1 cellular context compared by ENCODE assay signal in the genomic region with DNA sequence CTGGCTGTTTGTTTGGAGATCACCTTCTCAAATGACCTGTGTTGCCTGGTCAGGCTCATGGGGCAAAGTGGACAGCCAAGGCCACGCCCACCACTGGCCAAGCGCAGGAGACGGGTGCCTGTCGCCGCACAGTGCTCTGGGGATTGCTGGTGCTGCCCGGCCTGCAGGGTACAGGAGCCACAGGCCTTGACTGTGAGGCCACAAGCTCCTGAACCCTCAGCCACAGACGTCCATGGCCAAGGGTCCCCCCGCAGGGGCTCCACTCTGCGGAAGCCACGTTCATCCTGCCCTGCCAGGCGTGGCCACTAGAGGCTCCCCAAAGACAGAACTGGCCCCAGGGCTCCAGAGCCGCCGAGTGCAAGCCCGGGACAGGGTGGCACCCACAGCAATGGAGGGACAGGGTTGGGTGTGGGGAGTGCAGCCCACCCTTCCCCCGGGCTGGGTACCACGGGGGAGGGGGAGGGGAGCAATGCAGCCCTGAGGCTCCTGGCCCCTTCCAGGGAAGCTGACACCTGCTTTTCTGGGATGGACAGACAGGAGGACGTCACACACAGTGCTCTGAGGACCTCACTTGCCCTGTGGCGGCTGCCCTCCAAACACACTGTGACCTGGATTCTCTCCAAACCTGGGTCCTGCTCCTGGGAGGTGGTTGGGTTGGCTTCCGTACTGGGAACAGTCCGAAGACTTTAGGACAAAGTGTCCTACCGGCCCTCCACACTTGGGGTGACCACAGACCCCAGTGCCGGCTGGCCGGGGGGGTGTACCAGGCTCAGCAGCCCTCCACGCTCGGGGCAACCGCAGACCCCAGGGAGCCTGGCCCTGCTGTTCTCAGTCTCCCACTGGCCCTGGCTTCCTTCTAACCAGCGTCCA.
A peak's percentile ranks its signal among the peaks of the same experiment; 100 is the strongest.
TF ChIP-seq lines count a peak whose summit lies in the region.

No MANE protein-coding gene starts in this region.

TF ChIP-seq in HepG2, 621 proteins besides CTCF, POLR2A, EP300 and RAD21 (continued from another document and continues in another):
- TF ChIP-seq CEBPZ (IDR thresholded peaks at IDR 0.05; ENCODE audit: low read length) (no peak), ZNF720 (CRISPR knock-in tag; IDR thresholded peaks at IDR 0.05) (no peak), ERF (CRISPR knock-in tag; IDR thresholded peaks at IDR 0.05) (peak; percentile 49; the same call in 1 of the 2 replicates), ZC3H13 (CRISPR knock-in tag; IDR thresholded peaks at IDR 0.05) (0 out of 2 replicates have a peak, but pooled peaks have one; percentile 54), HNRNPLL (IDR thresholded peaks at IDR 0.05; ENCODE audit: low read depth, low read length, poor library complexity, severe bottlenecking) (peak; percentile 59), ZNF800 (CRISPR knock-in tag; IDR thresholded peaks at IDR 0.05) (0 out of 2 replicates have a peak, but pooled peaks have one; percentile 43), SOX5 (CRISPR knock-in tag; IDR thresholded peaks at IDR 0.05; ENCODE audit: borderline replicate concordance) (no peak), ZNF230 (CRISPR knock-in tag; IDR thresholded peaks at IDR 0.05) (0 out of 2 replicates have a peak, but pooled peaks have one; percentile 52), ZBTB25 (CRISPR knock-in tag; IDR thresholded peaks at IDR 0.05) (no peak; the same call in 1 of the 2 replicates), KDM5A (IDR thresholded peaks at IDR 0.05; ENCODE audit: borderline replicate concordance, low read length) (no peak), ZNF460 (CRISPR knock-in tag; IDR thresholded peaks at IDR 0.05; ENCODE audit: borderline replicate concordance) (no peak), ZNF263 (CRISPR knock-in tag; IDR thresholded peaks at IDR 0.05) (no peak), HNF4A (CRISPR knock-in tag; IDR thresholded peaks at IDR 0.05) (peak; percentile 36), AGO2 (optimal IDR thresholded peaks at IDR 0.05; ENCODE audit: low read depth, low read length) (peak; percentile 76), ZSCAN9 (CRISPR knock-in tag; IDR thresholded peaks at IDR 0.05; ENCODE audit: borderline replicate concordance) (0 out of 2 replicates have a peak, but pooled peaks have one; percentile 46), ZBTB7A (CRISPR knock-in tag; IDR thresholded peaks at IDR 0.05) (peak; percentile 85; the same call in 1 of the 2 replicates), ARNTL (CRISPR knock-in tag; IDR thresholded peaks at IDR 0.05) (0 out of 2 replicates have a peak, but pooled peaks have one; percentile 43), RFX1 (IDR thresholded peaks at IDR 0.05) (no peak), ZNF34 (CRISPR knock-in tag; IDR thresholded peaks at IDR 0.05; ENCODE audit: borderline replicate concordance) (0 out of 2 replicates have a peak, but pooled peaks have one; percentile 27), TMF1 (CRISPR knock-in tag; IDR thresholded peaks at IDR 0.05; ENCODE audit: low read depth) (no peak), GATAD1 (CRISPR knock-in tag; IDR thresholded peaks at IDR 0.05) (peak; percentile 36), SNAPC2 (CRISPR knock-in tag; IDR thresholded peaks at IDR 0.05) (no peak), ZNF556 (CRISPR knock-in tag; IDR thresholded peaks at IDR 0.05; ENCODE audit: borderline replicate concordance) (no peak), SSRP1 (CRISPR knock-in tag; IDR thresholded peaks at IDR 0.05) (peak; percentile 69; the same call in 1 of the 2 replicates), MED1 (CRISPR knock-in tag; IDR thresholded peaks at IDR 0.05) (no peak; the same call in 1 of the 2 replicates), TRAFD1 (CRISPR knock-in tag; IDR thresholded peaks at IDR 0.05; ENCODE audit: borderline replicate concordance) (no peak), RXRB (CRISPR knock-in tag; IDR thresholded peaks at IDR 0.05; ENCODE audit: borderline replicate concordance) (no peak), HDAC2 (CRISPR knock-in tag; IDR thresholded peaks at IDR 0.05) (no peak), BCL6 (CRISPR knock-in tag; IDR thresholded peaks at IDR 0.05) (0 out of 2 replicates have a peak, but pooled peaks have one; percentile 25), RFX5 (IDR thresholded peaks at IDR 0.05; ENCODE audit: low read depth, low read length) (no peak), ZNF264 (CRISPR knock-in tag; IDR thresholded peaks at IDR 0.05) (no peak), CBFB (CRISPR knock-in tag; IDR thresholded peaks at IDR 0.05) (0 out of 2 replicates have a peak, but pooled peaks have one; percentile 52), ZNF672 (CRISPR knock-in tag; IDR thresholded peaks at IDR 0.05) (no peak), ZNF331 (CRISPR knock-in tag; IDR thresholded peaks at IDR 0.05) (0 out of 2 replicates have a peak, but pooled peaks have one; percentile 20)
- TF ChIP-seq, protein P1, sequence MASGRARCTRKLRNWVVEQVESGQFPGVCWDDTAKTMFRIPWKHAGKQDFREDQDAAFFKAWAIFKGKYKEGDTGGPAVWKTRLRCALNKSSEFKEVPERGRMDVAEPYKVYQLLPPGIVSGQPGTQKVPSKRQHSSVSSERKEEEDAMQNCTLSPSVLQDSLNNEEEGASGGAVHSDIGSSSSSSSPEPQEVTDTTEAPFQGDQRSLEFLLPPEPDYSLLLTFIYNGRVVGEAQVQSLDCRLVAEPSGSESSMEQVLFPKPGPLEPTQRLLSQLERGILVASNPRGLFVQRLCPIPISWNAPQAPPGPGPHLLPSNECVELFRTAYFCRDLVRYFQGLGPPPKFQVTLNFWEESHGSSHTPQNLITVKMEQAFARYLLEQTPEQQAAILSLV (CRISPR knock-in tag; IDR thresholded peaks at IDR 0.05; ENCODE audit: borderline replicate concordance), result 0 out of 2 replicates have a peak, but pooled peaks have one; percentile 30
- TF ChIP-seq, protein P2, sequence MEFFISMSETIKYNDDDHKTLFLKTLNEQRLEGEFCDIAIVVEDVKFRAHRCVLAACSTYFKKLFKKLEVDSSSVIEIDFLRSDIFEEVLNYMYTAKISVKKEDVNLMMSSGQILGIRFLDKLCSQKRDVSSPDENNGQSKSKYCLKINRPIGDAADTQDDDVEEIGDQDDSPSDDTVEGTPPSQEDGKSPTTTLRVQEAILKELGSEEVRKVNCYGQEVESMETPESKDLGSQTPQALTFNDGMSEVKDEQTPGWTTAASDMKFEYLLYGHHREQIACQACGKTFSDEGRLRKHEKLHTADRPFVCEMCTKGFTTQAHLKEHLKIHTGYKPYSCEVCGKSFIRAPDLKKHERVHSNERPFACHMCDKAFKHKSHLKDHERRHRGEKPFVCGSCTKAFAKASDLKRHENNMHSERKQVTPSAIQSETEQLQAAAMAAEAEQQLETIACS (CRISPR knock-in tag; IDR thresholded peaks at IDR 0.05), result no peak
- TF ChIP-seq, protein P3, sequence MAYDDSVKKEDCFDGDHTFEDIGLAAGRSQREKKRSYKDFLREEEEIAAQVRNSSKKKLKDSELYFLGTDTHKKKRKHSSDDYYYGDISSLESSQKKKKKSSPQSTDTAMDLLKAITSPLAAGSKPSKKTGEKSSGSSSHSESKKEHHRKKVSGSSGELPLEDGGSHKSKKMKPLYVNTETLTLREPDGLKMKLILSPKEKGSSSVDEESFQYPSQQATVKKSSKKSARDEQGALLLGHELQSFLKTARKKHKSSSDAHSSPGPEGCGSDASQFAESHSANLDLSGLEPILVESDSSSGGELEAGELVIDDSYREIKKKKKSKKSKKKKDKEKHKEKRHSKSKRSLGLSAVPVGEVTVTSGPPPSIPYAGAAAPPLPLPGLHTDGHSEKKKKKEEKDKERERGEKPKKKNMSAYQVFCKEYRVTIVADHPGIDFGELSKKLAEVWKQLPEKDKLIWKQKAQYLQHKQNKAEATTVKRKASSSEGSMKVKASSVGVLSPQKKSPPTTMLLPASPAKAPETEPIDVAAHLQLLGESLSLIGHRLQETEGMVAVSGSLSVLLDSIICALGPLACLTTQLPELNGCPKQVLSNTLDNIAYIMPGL (CRISPR knock-in tag; IDR thresholded peaks at IDR 0.05; ENCODE audit: borderline replicate concordance in 1 of 2, low read depth in 1 of 2), result peak in 1 of 2 experiments; percentile 31; a peak in 2 of 4 replicates
- TF ChIP-seq, protein P4, sequence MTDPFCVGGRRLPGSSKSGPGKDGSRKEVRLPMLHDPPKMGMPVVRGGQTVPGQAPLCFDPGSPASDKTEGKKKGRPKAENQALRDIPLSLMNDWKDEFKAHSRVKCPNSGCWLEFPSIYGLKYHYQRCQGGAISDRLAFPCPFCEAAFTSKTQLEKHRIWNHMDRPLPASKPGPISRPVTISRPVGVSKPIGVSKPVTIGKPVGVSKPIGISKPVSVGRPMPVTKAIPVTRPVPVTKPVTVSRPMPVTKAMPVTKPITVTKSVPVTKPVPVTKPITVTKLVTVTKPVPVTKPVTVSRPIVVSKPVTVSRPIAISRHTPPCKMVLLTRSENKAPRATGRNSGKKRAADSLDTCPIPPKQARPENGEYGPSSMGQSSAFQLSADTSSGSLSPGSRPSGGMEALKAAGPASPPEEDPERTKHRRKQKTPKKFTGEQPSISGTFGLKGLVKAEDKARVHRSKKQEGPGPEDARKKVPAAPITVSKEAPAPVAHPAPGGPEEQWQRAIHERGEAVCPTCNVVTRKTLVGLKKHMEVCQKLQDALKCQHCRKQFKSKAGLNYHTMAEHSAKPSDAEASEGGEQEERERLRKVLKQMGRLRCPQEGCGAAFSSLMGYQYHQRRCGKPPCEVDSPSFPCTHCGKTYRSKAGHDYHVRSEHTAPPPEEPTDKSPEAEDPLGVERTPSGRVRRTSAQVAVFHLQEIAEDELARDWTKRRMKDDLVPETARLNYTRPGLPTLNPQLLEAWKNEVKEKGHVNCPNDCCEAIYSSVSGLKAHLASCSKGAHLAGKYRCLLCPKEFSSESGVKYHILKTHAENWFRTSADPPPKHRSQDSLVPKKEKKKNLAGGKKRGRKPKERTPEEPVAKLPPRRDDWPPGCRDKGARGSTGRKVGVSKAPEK (CRISPR knock-in tag; IDR thresholded peaks at IDR 0.05; ENCODE audit: borderline replicate concordance), result peak; percentile 87; the same call in 1 of the 2 replicates
- TF ChIP-seq, protein P5, sequence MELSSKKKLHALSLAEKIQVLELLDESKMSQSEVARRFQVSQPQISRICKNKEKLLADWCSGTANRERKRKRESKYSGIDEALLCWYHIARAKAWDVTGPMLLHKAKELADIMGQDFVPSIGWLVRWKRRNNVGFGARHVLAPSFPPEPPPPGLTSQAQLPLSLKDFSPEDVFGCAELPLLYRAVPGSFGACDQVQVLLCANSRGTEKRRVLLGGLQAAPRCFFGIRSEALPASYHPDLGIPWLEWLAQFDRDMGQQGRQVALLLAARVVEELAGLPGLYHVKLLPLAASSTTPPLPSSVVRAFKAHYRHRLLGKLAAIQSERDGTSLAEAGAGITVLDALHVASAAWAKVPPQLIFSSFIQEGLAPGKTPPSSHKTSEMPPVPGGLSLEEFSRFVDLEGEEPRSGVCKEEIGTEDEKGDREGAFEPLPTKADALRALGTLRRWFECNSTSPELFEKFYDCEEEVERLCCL (CRISPR knock-in tag; IDR thresholded peaks at IDR 0.05; ENCODE audit: borderline replicate concordance), result 0 out of 2 replicates have a peak, but pooled peaks have one; percentile 32
